ENCODE assay signal across 3 cellular contexts in genomic region chr10:10510179-10510578, GRCh38.
TF ChIP-seq lines count a peak whose summit lies in the region.

No MANE protein-coding gene starts in this region.

TF ChIP-seq in HepG2, 621 proteins besides CTCF, POLR2A, EP300 and RAD21:
- TF ChIP-seq CEBPB (IDR thresholded peaks at IDR 0.05; ENCODE audit: borderline replicate concordance, low read depth, low read length) (peak; percentile 70; the same call in 1 of the 2 replicates), UBTF (CRISPR knock-in tag; IDR thresholded peaks at IDR 0.05) (no peak), GLMP (CRISPR knock-in tag; IDR thresholded peaks at IDR 0.05; ENCODE audit: borderline replicate concordance) (no peak), PHF8 (CRISPR knock-in tag; IDR thresholded peaks at IDR 0.05) (no peak), KMT2B (CRISPR knock-in tag; IDR thresholded peaks at IDR 0.05) (no peak)

TF ChIP-seq in IMR-90, 13 proteins besides CTCF, POLR2A, EP300 and RAD21:
- TF ChIP-seq RFX5 (IDR thresholded peaks at IDR 0.05; ENCODE audit: low read depth, low read length) (no peak), CEBPB (IDR thresholded peaks at IDR 0.05; ENCODE audit: low read depth, low read length) (peak; percentile 93), CHD1 (IDR thresholded peaks at IDR 0.05; ENCODE audit: low read depth, low read length) (no peak)

TF ChIP-seq in H1, 55 proteins besides CTCF, POLR2A, EP300 and RAD21:
- TF ChIP-seq TAF1 (IDR thresholded peaks at IDR 0.05; ENCODE audit: low read depth, low read length) (no peak), CBX5 (IDR thresholded peaks at IDR 0.05; ENCODE audit: low read depth, low read length) (no peak), BRCA1 (IDR thresholded peaks at IDR 0.05; ENCODE audit: low read depth, low read length) (no peak), KDM4A (IDR thresholded peaks at IDR 0.05; ENCODE audit: low read depth, low read length, severe bottlenecking) (no peak), CEBPB (IDR thresholded peaks at IDR 0.05; ENCODE audit: low read depth, low read length) (peak; percentile 76), JUND (IDR thresholded peaks at IDR 0.05; ENCODE audit: low read length) (no peak)
